10 cellular contexts compared by ENCODE assay signal in genomic region chr20:52405417-52405816, GRCh38.
DNase-seq lines count a peak whose midpoint lies in the region; ATAC-seq and TF ChIP-seq lines count a peak whose summit lies in the region.
"Had no signal": no experiment of that assay in that cellular context is flagged by ENCODE, and none has a peak within 500 bp of the region (broad histone marks: within the 10 kb centered on the region; RNA-seq: fewer than 3 reads in every experiment).

No MANE protein-coding gene starts in this region.

- H3K27ac Mint-ChIP-seq in naive thymus-derived CD4-positive, alpha-beta T cell: peak overlapping the region; percentile 72 to 100 (median 98)

- H3K4me3 Mint-ChIP-seq in naive thymus-derived CD4-positive, alpha-beta T cell: peak overlapping the region in 9 of 10 donors; percentile 11 to 79 (median 58)

- WGBS in esophagus muscularis mucosa: 61% methylated on average over 1 of the region's 1 CpG

- H3K4me1 ChIP-seq in RWPE2 (ENCODE audit: insufficient read depth, poor library complexity, severe bottlenecking): no peaks in the 10 kb centered on the region
- H3K4me1 ChIP-seq in naive thymus-derived CD4-positive, alpha-beta T cell (ENCODE audit: control insufficient read depth in 2 of 2, insufficient read depth in 2 of 2, low read length in 2 of 2): peaks cover 72 to 76% of the 10 kb centered on the region in 2 donors
- H3K4me1 ChIP-seq in esophagus muscularis mucosa: no peaks in the 10 kb centered on the region

- TF ChIP-seq EP300 in esophagus muscularis mucosa (IDR thresholded peaks at IDR 0.05): no peak

- peak; percentile 40 for DNase-seq in SIG-M5 treated with dmso at 0.1 percent for 504 hours (lab: John Stamatoyannopoulos, UW; ENCODE audit: unreplicated experiment)
- no peak for DNase-seq in SIG-M5 (lab: John Stamatoyannopoulos, UW)
- no peak for DNase-seq in RWPE2 (ENCODE audit: low spot score)
- DNase-seq in naive thymus-derived CD4-positive, alpha-beta T cell: peak in 7 of 9 donors; percentile 26 to 71 (median 65)
- DNase-seq in cerebellar nuclear complex (lab: John Stamatoyannopoulos, UW): no peak
- DNase-seq in HT-29 (ENCODE audit: low spot score): no peak
- DNase-seq in esophagus muscularis mucosa (ENCODE audit: extremely low spot score): no peak
- DNase-seq: NCI-H1694 treated with DMSO at 0.1 percent for 48 hours had no signal

- H3K27ac ChIP-seq in RWPE2 (ENCODE audit: poor library complexity, severe bottlenecking) (no peak overlapping the region), esophagus muscularis mucosa (replicated peaks in 1 of 4) (no peak overlapping the region)
- H3K27ac ChIP-seq in naive thymus-derived CD4-positive, alpha-beta T cell (ENCODE audit: low read depth, low read length): peak overlapping the region; percentile 61
- H3K27ac ChIP-seq: 22Rv1 had no signal

- H3K9me3 ChIP-seq in RWPE2 (ENCODE audit: severe bottlenecking) (no peaks in the 10 kb centered on the region), esophagus muscularis mucosa (no peaks in the 10 kb centered on the region)
- no peaks in the 10 kb centered on the region for H3K9me3 ChIP-seq in naive thymus-derived CD4-positive, alpha-beta T cell (ENCODE audit: control insufficient read depth in 2 of 3, low read length in 3 of 3)

- no peaks in the 10 kb centered on the region for H3K27me3 Mint-ChIP-seq in naive thymus-derived CD4-positive, alpha-beta T cell

- H3K36me3 Mint-ChIP-seq in naive thymus-derived CD4-positive, alpha-beta T cell: peaks cover 3 to 11% (median 8%) of the 10 kb centered on the region in 5 donors

- CTCF ChIA-PET in naive thymus-derived CD4-positive, alpha-beta T cell (lab: Charles Lee): interaction anchor here (0.6 to 1.6 kb wide), 4 partner anchors 22 to 490 kb away, joined by 3 to 10 read pairs (median 6); no protein-coding TSS in a partner anchor

- peaks cover 44 to 92% (median 83%) of the 10 kb centered on the region in 7 donors for H3K4me1 Mint-ChIP-seq in naive thymus-derived CD4-positive, alpha-beta T cell

- no peaks in the 10 kb centered on the region for H3K27me3 ChIP-seq in RWPE2 (ENCODE audit: insufficient read depth, poor library complexity, severe bottlenecking)
- no peaks in the 10 kb centered on the region for H3K27me3 ChIP-seq in naive thymus-derived CD4-positive, alpha-beta T cell (ENCODE audit: control insufficient read depth in 2 of 2, insufficient read depth in 2 of 2, low read length in 2 of 2)
- H3K27me3 ChIP-seq in esophagus muscularis mucosa: peaks cover 0 to 7% (median 0%) of the 10 kb centered on the region in 4 donors

- TF ChIP-seq CTCF in RWPE2 (IDR thresholded peaks at IDR 0.05; ENCODE audit: poor library complexity, severe bottlenecking): no peak
- no peak for TF ChIP-seq CTCF in esophagus muscularis mucosa (IDR thresholded peaks at IDR 0.05)

- H3K4me3 ChIP-seq in RWPE2 (ENCODE audit: severe bottlenecking) (no peak overlapping the region), esophagus muscularis mucosa (no peak overlapping the region)
- peak overlapping the region; percentile 23 for H3K4me3 ChIP-seq in naive thymus-derived CD4-positive, alpha-beta T cell (ENCODE audit: low read length)

- intact Hi-C loops in naive thymus-derived CD4-positive, alpha-beta T cell (cut with micrococcal nuclease): loop anchor here in 1 of 2 donors (10.0 kb wide), 2 partner anchors 1139 to 1249 kb away; no protein-coding TSS in a partner anchor
- intact Hi-C loops in esophagus muscularis mucosa (cut with DNase I): no loop called here

- ATAC-seq in HG02938 (IDR thresholded peaks at IDR 0.05; ENCODE audit: unreplicated experiment) (peak; percentile 81), RWPE2 (ENCODE audit: low read depth) (peak; percentile 40; the same call in 2 of the 3 replicates)
- ATAC-seq in naive thymus-derived CD4-positive, alpha-beta T cell: peak; percentile 36

- POLR2A ChIA-PET in naive thymus-derived CD4-positive, alpha-beta T cell (lab: Charles Lee): interaction anchor here (0.6 to 3.0 kb wide), 5 partner anchors 9 to 568 kb away, joined by 3 to 9 read pairs (median 3); no protein-coding TSS in a partner anchor

- peaks cover 1 to 23% (median 5%) of the 10 kb centered on the region in 11 donors for H3K9me3 Mint-ChIP-seq in naive thymus-derived CD4-positive, alpha-beta T cell

- no peak for TF ChIP-seq POLR2A in esophagus muscularis mucosa (IDR thresholded peaks at IDR 0.05; ENCODE audit: low read depth)

- H3K36me3 ChIP-seq in RWPE2 (ENCODE audit: low read depth) (no peaks in the 10 kb centered on the region), esophagus muscularis mucosa (no peaks in the 10 kb centered on the region)
- no peaks in the 10 kb centered on the region for H3K36me3 ChIP-seq in naive thymus-derived CD4-positive, alpha-beta T cell (ENCODE audit: control insufficient read depth in 2 of 3, insufficient read depth in 3 of 3, low read length in 3 of 3)

Comparison
In these comparisons a context has a peak if more than half of its experiments do, and no peak if none do; other contexts are left out.
1. DNase-seq: peak in SIG-M5 treated with dmso at 0.1 percent for 504 hours (single experiment) and naive thymus-derived CD4-positive, alpha-beta T cell (7 of 9); none in SIG-M5 (single experiment), RWPE2 (single experiment), cerebellar nuclear complex (0 of 2), HT-29 (single experiment) and esophagus muscularis mucosa (single experiment).
2. Peak in every context shown above with its lines, with median percentiles within 50 percentile points of each other: ATAC-seq.